In the genomic region with DNA sequence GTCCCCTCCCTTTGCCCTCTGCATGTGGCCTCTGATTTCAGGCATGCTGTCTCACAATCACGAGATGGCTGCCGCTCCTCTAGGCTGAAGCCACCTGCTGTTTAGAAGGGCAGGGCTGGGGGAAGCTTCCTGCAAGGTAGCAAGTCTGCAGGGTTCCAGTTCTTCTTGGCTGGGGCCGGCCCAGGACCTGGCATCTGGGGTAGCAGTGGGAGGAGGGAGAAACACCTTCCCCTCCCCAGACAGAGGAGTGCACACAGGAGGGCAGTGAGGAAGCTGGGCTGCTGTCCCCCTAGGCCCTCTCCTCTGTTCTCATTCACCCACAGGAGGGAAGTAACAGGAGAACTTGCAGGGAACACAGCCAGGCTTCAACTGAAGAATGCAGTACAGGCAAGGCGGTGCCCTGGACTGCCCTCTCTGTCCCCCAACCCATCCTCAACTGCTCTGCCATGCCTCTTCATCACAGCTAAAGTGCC, we compare ENCODE assay signal across 1 cellular context.
TF ChIP-seq lines count a peak whose summit lies in the region.

No MANE protein-coding gene starts in this region.

TF ChIP-seq in WTC11, 78 proteins besides CTCF, POLR2A, EP300 and RAD21 (continued from another document):
- TF ChIP-seq, protein P1, sequence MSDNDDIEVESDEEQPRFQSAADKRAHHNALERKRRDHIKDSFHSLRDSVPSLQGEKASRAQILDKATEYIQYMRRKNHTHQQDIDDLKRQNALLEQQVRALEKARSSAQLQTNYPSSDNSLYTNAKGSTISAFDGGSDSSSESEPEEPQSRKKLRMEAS (CRISPR knock-in tag; IDR thresholded peaks at IDR 0.05), result no peak
- 0 out of 2 replicates have a peak, but pooled peaks have one; percentile 42 for TF ChIP-seq SMAD3 (CRISPR knock-in tag; IDR thresholded peaks at IDR 0.05; ENCODE audit: borderline replicate concordance)
- TF ChIP-seq FOXK1 (CRISPR knock-in tag; IDR thresholded peaks at IDR 0.05), result peak; percentile 25; the same call in 1 of the 2 replicates
